ENCODE assay signal across 1 cellular context in the genomic region with DNA sequence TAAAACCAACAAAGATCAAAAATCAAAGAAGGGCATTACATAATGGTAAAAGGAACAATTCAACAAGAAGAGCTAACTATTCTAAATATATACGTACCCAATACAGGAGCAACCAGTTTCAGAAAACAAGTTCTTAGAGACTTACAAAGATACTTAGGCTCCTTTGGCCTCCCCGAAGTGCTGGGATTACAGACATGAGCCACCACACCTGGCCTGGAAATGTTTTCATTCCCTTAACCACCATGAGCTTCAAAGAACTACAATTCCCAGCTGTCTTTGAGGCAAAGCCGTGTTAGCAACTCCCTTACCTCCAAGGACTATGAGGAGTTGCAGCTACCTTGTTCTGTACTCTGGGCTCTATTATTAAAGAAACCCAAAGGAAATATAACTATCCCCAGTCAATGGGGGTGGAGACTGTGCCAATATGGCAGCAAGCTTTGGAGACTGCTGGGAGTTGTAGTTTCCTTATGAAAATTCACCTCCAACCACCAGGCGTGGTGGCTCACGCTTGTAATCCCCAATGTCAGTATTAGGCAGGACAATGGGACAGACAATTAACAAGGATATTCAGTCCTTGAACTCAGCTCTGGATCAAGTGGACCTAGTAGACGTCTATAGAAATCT.
TF ChIP-seq lines count a peak whose summit lies in the region.

No MANE protein-coding gene starts in this region.

TF ChIP-seq in K562, 482 proteins besides CTCF, POLR2A, EP300 and RAD21:
- TF ChIP-seq, protein P1, sequence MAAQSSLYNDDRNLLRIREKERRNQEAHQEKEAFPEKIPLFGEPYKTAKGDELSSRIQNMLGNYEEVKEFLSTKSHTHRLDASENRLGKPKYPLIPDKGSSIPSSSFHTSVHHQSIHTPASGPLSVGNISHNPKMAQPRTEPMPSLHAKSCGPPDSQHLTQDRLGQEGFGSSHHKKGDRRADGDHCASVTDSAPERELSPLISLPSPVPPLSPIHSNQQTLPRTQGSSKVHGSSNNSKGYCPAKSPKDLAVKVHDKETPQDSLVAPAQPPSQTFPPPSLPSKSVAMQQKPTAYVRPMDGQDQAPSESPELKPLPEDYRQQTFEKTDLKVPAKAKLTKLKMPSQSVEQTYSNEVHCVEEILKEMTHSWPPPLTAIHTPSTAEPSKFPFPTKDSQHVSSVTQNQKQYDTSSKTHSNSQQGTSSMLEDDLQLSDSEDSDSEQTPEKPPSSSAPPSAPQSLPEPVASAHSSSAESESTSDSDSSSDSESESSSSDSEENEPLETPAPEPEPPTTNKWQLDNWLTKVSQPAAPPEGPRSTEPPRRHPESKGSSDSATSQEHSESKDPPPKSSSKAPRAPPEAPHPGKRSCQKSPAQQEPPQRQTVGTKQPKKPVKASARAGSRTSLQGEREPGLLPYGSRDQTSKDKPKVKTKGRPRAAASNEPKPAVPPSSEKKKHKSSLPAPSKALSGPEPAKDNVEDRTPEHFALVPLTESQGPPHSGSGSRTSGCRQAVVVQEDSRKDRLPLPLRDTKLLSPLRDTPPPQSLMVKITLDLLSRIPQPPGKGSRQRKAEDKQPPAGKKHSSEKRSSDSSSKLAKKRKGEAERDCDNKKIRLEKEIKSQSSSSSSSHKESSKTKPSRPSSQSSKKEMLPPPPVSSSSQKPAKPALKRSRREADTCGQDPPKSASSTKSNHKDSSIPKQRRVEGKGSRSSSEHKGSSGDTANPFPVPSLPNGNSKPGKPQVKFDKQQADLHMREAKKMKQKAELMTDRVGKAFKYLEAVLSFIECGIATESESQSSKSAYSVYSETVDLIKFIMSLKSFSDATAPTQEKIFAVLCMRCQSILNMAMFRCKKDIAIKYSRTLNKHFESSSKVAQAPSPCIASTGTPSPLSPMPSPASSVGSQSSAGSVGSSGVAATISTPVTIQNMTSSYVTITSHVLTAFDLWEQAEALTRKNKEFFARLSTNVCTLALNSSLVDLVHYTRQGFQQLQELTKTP (IDR thresholded peaks at IDR 0.05; ENCODE audit: low read depth in 1 of 2, partially characterized antibody in 2 of 2): peak in 1 of 2 experiments; percentile 88
